Comparison of ENCODE assay signal across 35 cellular contexts in genomic region chr1:36635284-36635683, GRCh38.
"Had no signal": no experiment of that assay in that cellular context is flagged by ENCODE, and none has a peak within 500 bp of the region (broad histone marks: within the 10 kb centered on the region; RNA-seq: fewer than 3 reads in every experiment).

No MANE protein-coding gene starts in this region.

- DNase-seq: activated effector memory CD4-positive, alpha-beta T cell treated with anti-CD3 and anti-CD28 coated beads, Interleukin-2, amount 50 U/mL, for 16 hours; activated effector memory CD4-positive, alpha-beta T cell treated with Interleukin-2 at 50 U/mL for 16 hours; activated gamma-delta T cell; activated gamma-delta T cell treated with Interleukin-2 at 50 U/mL for 16 hours; activated naive CD4-positive, alpha-beta T cell; activated naive CD4-positive, alpha-beta T cell treated with anti-CD3 and anti-CD28 coated beads for 36 hours; activated naive CD4-positive, alpha-beta T cell treated with anti-CD3 and anti-CD28 coated beads, Interleukin-2, amount 10 ng/mL, durations not matched to agents 7 days and 5 days; activated naive CD4-positive, alpha-beta T cell treated with anti-CD3 and anti-CD28 coated beads, Interleukin-2, amount 50 U/mL, for 16 hours; activated naive CD4-positive, alpha-beta T cell treated with Interleukin-2 at 50 U/mL for 16 hours; activated naive CD8-positive, alpha-beta T cell treated with anti-CD3 and anti-CD28 coated beads for 36 hours; activated naive CD8-positive, alpha-beta T cell treated with anti-CD3 and anti-CD28 coated beads, Interleukin-2, amount 10 ng/mL, durations not matched to agents 7 days and 5 days; activated naive CD8-positive, alpha-beta T cell treated with anti-CD3 and anti-CD28 coated beads, Interleukin-2, amount 50 U/mL, for 24 hours; activated T-cell treated with anti-CD3 and anti-CD28 coated beads for 4 hours; activated T-cell treated with anti-CD3 and anti-CD28 coated beads, Interleukin-2, amount 50 U/mL, for 1 hour; activated T-cell treated with anti-CD3 and anti-CD28 coated beads, Interleukin-2, amount 50 U/mL, for 24 hours; activated T-cell treated with anti-CD3 and anti-CD28 coated beads, Interleukin-2, amount 50 U/mL, for 4 hours; activated T-cell treated with anti-CD3 and anti-CD28 coated beads, Interleukin-2, amount 50 U/mL, for 48 hours; activated T-cell treated with anti-CD3 and anti-CD28 coated beads, Interleukin-2, amount 50 U/mL, for 72 hours; adrenal gland; amniotic stem cell; amygdala; anterior cingulate cortex; aorta; body of pancreas; brain microvascular endothelial cell; caudate nucleus; central memory CD4-positive, alpha-beta T cell; cerebellar nuclear complex had no signal

- H3K36me3 ChIP-seq: adrenal gland, ascending aorta, brain microvascular endothelial cell, breast epithelium, cardiac muscle cell had no signal

- H3K27ac ChIP-seq: adrenal gland, ascending aorta, body of pancreas, brain microvascular endothelial cell, breast epithelium, cardiac muscle cell had no signal

- H3K4me3 ChIP-seq: adrenal gland, ascending aorta, body of pancreas, breast epithelium, cardiac muscle cell had no signal

- ATAC-seq: activated naive CD4-positive, alpha-beta T cell treated with anti-CD3 and anti-CD28 coated beads, Interleukin-2, amount 50 U/mL, for 72 hours; activated naive CD8-positive, alpha-beta T cell treated with anti-CD3 and anti-CD28 coated beads, Interleukin-2, amount 50 U/mL, for 24 hours; activated T-cell treated with anti-CD3 and anti-CD28 coated beads, Interleukin-2, amount 50 U/mL, for 4 hours; activated T-cell treated with anti-CD3 and anti-CD28 coated beads, Interleukin-2, amount 50 U/mL, for 72 hours; activated T-helper 17 cell treated with anti-CD3 and anti-CD28 coated beads, Interleukin-2, amount 50 U/mL, for 72 hours; body of pancreas had no signal

- H3K9me3 ChIP-seq: adrenal gland, ascending aorta, body of pancreas, breast epithelium had no signal

- H3K4me1 ChIP-seq: adrenal gland, ascending aorta, body of pancreas, breast epithelium had no signal

- H3K27me3 ChIP-seq: ascending aorta, body of pancreas, brain microvascular endothelial cell, breast epithelium, cardiac muscle cell had no signal

- FAIRE-seq: astrocyte, bronchial epithelial cell had no signal
